Comparison of ENCODE assay signal across 1 cellular context in genomic region chr7:36390199-36391090, GRCh38.
TF ChIP-seq lines count a peak whose summit lies in the region.

No MANE protein-coding gene starts in this region.

TF ChIP-seq in HepG2, 621 proteins besides CTCF, POLR2A, EP300 and RAD21 (continued from another document and continues in another):
- no peak for TF ChIP-seq HBP1 (CRISPR knock-in tag; IDR thresholded peaks at IDR 0.05; ENCODE audit: low read depth)
- TF ChIP-seq ZNF543 (CRISPR knock-in tag; IDR thresholded peaks at IDR 0.05): no peak
- TF ChIP-seq ZNF792 (CRISPR knock-in tag; IDR thresholded peaks at IDR 0.05): no peak; the same call in 1 of the 2 replicates
- TF ChIP-seq SIN3A (IDR thresholded peaks at IDR 0.05; ENCODE audit: borderline replicate concordance, low read depth, low read length): no peak
- TF ChIP-seq RFX5 (IDR thresholded peaks at IDR 0.05; ENCODE audit: low read depth, low read length): no peak
- TF ChIP-seq AGO2 (optimal IDR thresholded peaks at IDR 0.05; ENCODE audit: low read depth, low read length): peak; percentile 31
- peak; percentile 46; the same call in 1 of the 2 replicates for TF ChIP-seq ZNF563 (CRISPR knock-in tag; IDR thresholded peaks at IDR 0.05)
- TF ChIP-seq RERE (CRISPR knock-in tag; IDR thresholded peaks at IDR 0.05; ENCODE audit: low read depth): no peak
- TF ChIP-seq NRL (CRISPR knock-in tag; IDR thresholded peaks at IDR 0.05; ENCODE audit: borderline replicate concordance): peak; percentile 97
- TF ChIP-seq ETS1 (CRISPR knock-in tag; IDR thresholded peaks at IDR 0.05): no peak
- 0 out of 2 replicates have a peak, but pooled peaks have one; percentile 37 for TF ChIP-seq AKNA (CRISPR knock-in tag; IDR thresholded peaks at IDR 0.05; ENCODE audit: borderline replicate concordance)
- TF ChIP-seq ZNF33A (CRISPR knock-in tag; IDR thresholded peaks at IDR 0.05; ENCODE audit: borderline replicate concordance): peak; percentile 89; the same call in 1 of the 2 replicates
- no peak for TF ChIP-seq RBM22 (optimal IDR thresholded peaks at IDR 0.05; ENCODE audit: low read length)
- no peak for TF ChIP-seq ISX (CRISPR knock-in tag; conservative IDR thresholded peaks at IDR 0.05)
- TF ChIP-seq YY1 (IDR thresholded peaks at IDR 0.05; ENCODE audit: insufficient read depth, insufficient replicate concordance, low read depth, low read length): no peak
- TF ChIP-seq SMYD3 (CRISPR knock-in tag; IDR thresholded peaks at IDR 0.05): no peak
- no peak for TF ChIP-seq ADNP (CRISPR knock-in tag; IDR thresholded peaks at IDR 0.05)
- no peak for TF ChIP-seq GTF2F1 (IDR thresholded peaks at IDR 0.05; ENCODE audit: low read length)
- TF ChIP-seq ETV6 (CRISPR knock-in tag; conservative IDR thresholded peaks at IDR 0.05): peak; percentile 67; the same call in 1 of the 2 replicates
- TF ChIP-seq ZNF280B (CRISPR knock-in tag; IDR thresholded peaks at IDR 0.05; ENCODE audit: borderline replicate concordance): peak; percentile 27; the same call in 1 of the 2 replicates
- peak; percentile 97 for TF ChIP-seq ZFY (CRISPR knock-in tag; IDR thresholded peaks at IDR 0.05)
- TF ChIP-seq ZNF670 (CRISPR knock-in tag; IDR thresholded peaks at IDR 0.05; ENCODE audit: borderline replicate concordance): 0 out of 2 replicates have a peak, but pooled peaks have one; percentile 40
- TF ChIP-seq ZBTB2 (CRISPR knock-in tag; IDR thresholded peaks at IDR 0.05; ENCODE audit: low read depth): no peak
- no peak for TF ChIP-seq NFAT5 (CRISPR knock-in tag; IDR thresholded peaks at IDR 0.05)
- TF ChIP-seq ZNF33B (CRISPR knock-in tag; IDR thresholded peaks at IDR 0.05): peak; percentile 90; the same call in 1 of the 2 replicates
- 0 out of 2 replicates have a peak, but pooled peaks have one; percentile 30 for TF ChIP-seq MAF1 (CRISPR knock-in tag; IDR thresholded peaks at IDR 0.05; ENCODE audit: borderline replicate concordance)
- TF ChIP-seq SP5 (CRISPR knock-in tag; IDR thresholded peaks at IDR 0.05; ENCODE audit: borderline replicate concordance, low read depth): peak; percentile 58; the same call in 1 of the 2 replicates
- TF ChIP-seq ZBTB21 (CRISPR knock-in tag; IDR thresholded peaks at IDR 0.05): no peak
- peak; percentile 68 for TF ChIP-seq ZNF605 (CRISPR knock-in tag; IDR thresholded peaks at IDR 0.05)
- TF ChIP-seq PITX1 (CRISPR knock-in tag; IDR thresholded peaks at IDR 0.05): no peak
- TF ChIP-seq ZNF780A (CRISPR knock-in tag; IDR thresholded peaks at IDR 0.05): no peak
- no peak for TF ChIP-seq TARDBP (CRISPR knock-in tag; IDR thresholded peaks at IDR 0.05)
